Comparison of ENCODE assay signal across 8 cellular contexts in the genomic region with DNA sequence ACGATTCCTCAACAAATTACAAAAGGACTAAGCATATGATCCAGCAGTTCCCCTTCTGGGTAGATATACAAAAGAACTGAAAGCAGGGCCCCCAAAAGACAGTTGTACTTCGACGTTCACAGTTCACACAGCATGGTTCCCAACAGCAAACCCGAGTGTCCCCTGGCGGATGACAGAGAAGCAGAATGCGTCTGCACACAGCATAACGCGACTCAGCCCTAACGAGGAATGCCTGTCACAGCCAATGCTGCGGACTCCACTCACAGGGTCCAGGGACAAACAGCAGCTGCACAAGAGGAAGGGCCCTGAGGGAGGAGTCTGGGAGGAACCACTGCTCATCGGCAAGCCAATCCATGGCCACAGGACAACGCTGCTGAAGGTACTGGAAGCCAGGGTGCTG.
A peak's percentile ranks its signal among the peaks of the same experiment; 100 is the strongest.
DNase-seq lines count a peak whose midpoint lies in the region; ATAC-seq, FAIRE-seq and TF ChIP-seq lines count a peak whose summit lies in the region.

No MANE protein-coding gene starts in this region.

- peaks cover 48% of the 10 kb centered on the region for H3K36me3 Mint-ChIP-seq in activated CD4-positive, alpha-beta T cell treated with anti-CD3 and anti-CD28 coated beads for 36 hours (ENCODE audit: low read depth)
- H3K36me3 Mint-ChIP-seq in activated CD8-positive, alpha-beta T cell treated with anti-CD3 and anti-CD28 coated beads for 36 hours (ENCODE audit: low read depth) = peaks cover 49% of the 10 kb centered on the region

- H3K27ac ChIP-seq in kidney (ENCODE audit: low read depth in 2 of 2, low read length in 2 of 2) = no peak overlapping the region
- peak overlapping the region in 3 of 5 donors; percentile 49 to 71 (median 52) for H3K27ac ChIP-seq in stomach
- no peak overlapping the region for H3K27ac ChIP-seq in thyroid gland

- H3K4me3 Mint-ChIP-seq in activated CD4-positive, alpha-beta T cell treated with anti-CD3 and anti-CD28 coated beads for 36 hours = peak overlapping the region; percentile 3
- peak overlapping the region; percentile 17 for H3K4me3 Mint-ChIP-seq in activated CD8-positive, alpha-beta T cell treated with anti-CD3 and anti-CD28 coated beads for 36 hours

- intact Hi-C loops in activated CD4-positive, alpha-beta T cell treated with anti-CD3 and anti-CD28 coated beads for 36 hours (cut with DNase I, micrococcal nuclease) = loop anchor here in 1 of 2 experiments (5.0 kb wide), 1 partner anchor 60 kb away; no protein-coding TSS in a partner anchor
- intact Hi-C loops in activated CD8-positive, alpha-beta T cell treated with anti-CD3 and anti-CD28 coated beads for 36 hours (cut with micrococcal nuclease) = loop anchor here (10.0 kb wide), 1 partner anchor 127 kb away; no protein-coding TSS in a partner anchor
- intact Hi-C loops in kidney (cut with DNase I) (no loop called here), stomach (cut with DNase I; ENCODE audit: low total_unique reads) (no loop called here), thyroid gland (cut with DNase I) (no loop called here)

- H3K36me3 ChIP-seq in kidney (ENCODE audit: control insufficient read depth in 1 of 2, insufficient read depth in 2 of 2, low read length in 2 of 2) (no peaks in the 10 kb centered on the region), stomach (no peaks in the 10 kb centered on the region), thyroid gland (no peaks in the 10 kb centered on the region)

- CTCF ChIA-PET in activated CD4-positive, alpha-beta T cell treated with anti-CD3 and anti-CD28 coated beads for 36 hours (lab: Charles Lee) = interaction anchor here (0.6 to 2.0 kb wide), 4 partner anchors 20 to 89 kb away, joined by 3 to 5 read pairs (median 4); no protein-coding TSS in a partner anchor
- CTCF ChIA-PET in activated CD8-positive, alpha-beta T cell treated with anti-CD3 and anti-CD28 coated beads for 36 hours (lab: Charles Lee) = interaction anchor here (0.9 to 1.8 kb wide), 4 partner anchors 22 to 151 kb away, joined by 3 to 5 read pairs (median 4); partner anchors contain the start of gene SPG7

- no peaks in the 10 kb centered on the region for H3K9me3 ChIP-seq in kidney (ENCODE audit: control insufficient read depth in 1 of 2, low read length in 2 of 2)
- H3K9me3 ChIP-seq in stomach = no peaks in the 10 kb centered on the region
- no peaks in the 10 kb centered on the region for H3K9me3 ChIP-seq in thyroid gland

- no peak for TF ChIP-seq CTCF in activated CD8-positive, alpha-beta T cell treated with anti-CD3 and anti-CD28 coated beads for 36 hours (IDR thresholded peaks at IDR 0.05)
- TF ChIP-seq CTCF in kidney (IDR thresholded peaks at IDR 0.05; ENCODE audit: borderline replicate concordance, extremely low read depth, insufficient read depth) (no peak), stomach (IDR thresholded peaks at IDR 0.05) (no peak), thyroid gland (IDR thresholded peaks at IDR 0.05) (no peak)

- peak; percentile 47 for DNase-seq in activated CD4-positive, alpha-beta T cell treated with anti-CD3 and anti-CD28 coated beads for 36 hours
- DNase-seq in activated CD4-positive, alpha-beta T cell treated with anti-CD3 and anti-CD28 coated beads, Interleukin-2, amount 50 U/mL, for 48 hours = no peak
- DNase-seq in activated CD8-positive, alpha-beta T cell treated with anti-CD3 and anti-CD28 coated beads for 36 hours = peak; percentile 48
- DNase-seq in kidney (peak; percentile 80), stomach (no peak), urothelium cell line (ENCODE audit: low spot score) (no peak), thyroid gland (no peak)
- DNase-seq in stimulated activated CD4-positive, alpha-beta T cell treated with anti-CD3 and anti-CD28 coated beads, Interleukin-12 subunit alpha, Interleukin-12 subunit beta, amount 100 ng/mL, for 4 hours = no peak

- H3K4me1 Mint-ChIP-seq in activated CD4-positive, alpha-beta T cell treated with anti-CD3 and anti-CD28 coated beads for 36 hours = peaks cover 92% of the 10 kb centered on the region
- peaks cover 89% of the 10 kb centered on the region for H3K4me1 Mint-ChIP-seq in activated CD8-positive, alpha-beta T cell treated with anti-CD3 and anti-CD28 coated beads for 36 hours (ENCODE audit: low read depth)

- POLR2A ChIA-PET in activated CD4-positive, alpha-beta T cell treated with anti-CD3 and anti-CD28 coated beads for 36 hours (lab: Charles Lee) = interaction anchor here (1.2 kb wide), 1 partner anchor 22 kb away, joined by 3 read pairs; no protein-coding TSS in a partner anchor
- POLR2A ChIA-PET in activated CD8-positive, alpha-beta T cell treated with anti-CD3 and anti-CD28 coated beads for 36 hours (lab: Charles Lee) = interaction anchor here (1.1 to 1.8 kb wide), 2 partner anchors 128 to 132 kb away, joined by 4 to 5 read pairs; no protein-coding TSS in a partner anchor

- FAIRE-seq in kidney (lab: Jason Lieb, UNC) = no peak
- FAIRE-seq in urothelium cell line (lab: Jason Lieb, UNC) = no peak

- no peak overlapping the region for H3K4me3 ChIP-seq in kidney (ENCODE audit: low read length in 2 of 2)
- H3K4me3 ChIP-seq in stomach = no peak overlapping the region
- no peak overlapping the region for H3K4me3 ChIP-seq in thyroid gland (replicated peaks in 1 of 3)

- TF ChIP-seq EP300 in stomach (IDR thresholded peaks at IDR 0.05) = no peak

- peaks cover 38% of the 10 kb centered on the region in 2 donors for H3K4me1 ChIP-seq in kidney (ENCODE audit: control insufficient read depth in 1 of 2, insufficient read depth in 1 of 2, low read depth in 1 of 2, low read length in 2 of 2)
- H3K4me1 ChIP-seq in stomach = peaks cover 79 to 98% (median 91%) of the 10 kb centered on the region in 4 donors
- H3K4me1 ChIP-seq in thyroid gland = peaks cover 44 to 60% of the 10 kb centered on the region in 2 donors

- no peaks in the 10 kb centered on the region for H3K27me3 Mint-ChIP-seq in activated CD4-positive, alpha-beta T cell treated with anti-CD3 and anti-CD28 coated beads for 36 hours
- no peaks in the 10 kb centered on the region for H3K27me3 Mint-ChIP-seq in activated CD8-positive, alpha-beta T cell treated with anti-CD3 and anti-CD28 coated beads for 36 hours

- TF ChIP-seq POLR2A in stomach (IDR thresholded peaks at IDR 0.05) (no peak), thyroid gland (IDR thresholded peaks at IDR 0.05) (no peak)

- H3K27me3 ChIP-seq in stomach (no peaks in the 10 kb centered on the region), thyroid gland (no peaks in the 10 kb centered on the region)

- peak overlapping the region; percentile 32 for H3K27ac Mint-ChIP-seq in activated CD4-positive, alpha-beta T cell treated with anti-CD3 and anti-CD28 coated beads for 36 hours
- H3K27ac Mint-ChIP-seq in activated CD8-positive, alpha-beta T cell treated with anti-CD3 and anti-CD28 coated beads for 36 hours = peak overlapping the region; percentile 35

- 51 to 69% (median 59%) methylated on average over 12 of the region's 12 CpGs for WGBS in stomach, 5 donors
- WGBS in thyroid gland, 2 donors = 63 to 76% methylated on average over 12 of the region's 12 CpGs

- H3K9ac ChIP-seq in kidney (ENCODE audit: low read length in 2 of 2) = no peak overlapping the region

- H3K9me3 Mint-ChIP-seq in activated CD4-positive, alpha-beta T cell treated with anti-CD3 and anti-CD28 coated beads for 36 hours (ENCODE audit: low read depth) = no peaks in the 10 kb centered on the region
- no peaks in the 10 kb centered on the region for H3K9me3 Mint-ChIP-seq in activated CD8-positive, alpha-beta T cell treated with anti-CD3 and anti-CD28 coated beads for 36 hours

- ATAC-seq in activated CD4-positive, alpha-beta T cell treated with anti-CD3 and anti-CD28 coated beads for 36 hours = no peak
- no peak for ATAC-seq in activated CD8-positive, alpha-beta T cell treated with anti-CD3 and anti-CD28 coated beads for 36 hours

Comparison
In these comparisons a context has a peak if more than half of its experiments do, and no peak if none do; other contexts are left out.
1. DNase-seq: peak in activated CD4-positive, alpha-beta T cell treated with anti-CD3 and anti-CD28 coated beads for 36 hours (single experiment), activated CD8-positive, alpha-beta T cell treated with anti-CD3 and anti-CD28 coated beads for 36 hours (single experiment) and kidney (single experiment); none in activated CD4-positive, alpha-beta T cell treated with anti-CD3 and anti-CD28 coated beads, Interleukin-2, amount 50 U/mL, for 48 hours (0 of 2), stomach (single experiment), urothelium cell line (single experiment), stimulated activated CD4-positive, alpha-beta T cell treated with anti-CD3 and anti-CD28 coated beads, Interleukin-12 subunit alpha, Interleukin-12 subunit beta, amount 100 ng/mL, for 4 hours (single experiment) and thyroid gland (0 of 2).
2. H3K27ac ChIP-seq: peak in stomach (3 of 5); none in kidney (0 of 2) and thyroid gland (0 of 3).